ENCODE assay signal across 13 cellular contexts in genomic region chr21:15206514-15206913, GRCh38.
DNase-seq lines count a peak whose midpoint lies in the region; ATAC-seq, FAIRE-seq and TF ChIP-seq lines count a peak whose summit lies in the region.
"Had no signal": no experiment of that assay in that cellular context is flagged by ENCODE, and none has a peak within 500 bp of the region (broad histone marks: within the 10 kb centered on the region; RNA-seq: fewer than 3 reads in every experiment).

No MANE protein-coding gene starts in this region.

- no peak for TF ChIP-seq POLR2A in GM12892 (IDR thresholded peaks at IDR 0.05; ENCODE audit: low read depth, low read length)

- H3K9me3 ChIP-seq in adipocyte (ENCODE audit: control insufficient read depth, low read length) = no peaks in the 10 kb centered on the region
- H3K9me3 ChIP-seq: body of pancreas had no signal

- H3K4me3 ChIP-seq in adipocyte (ENCODE audit: low read length) = no peak overlapping the region
- H3K4me3 ChIP-seq: body of pancreas had no signal

- H3K9ac ChIP-seq in adipocyte (ENCODE audit: low read length) = peak overlapping the region; percentile 40

- in situ Hi-C loops in ACHN (cut with HindIII; ENCODE audit: low pct_ligation_motif_present, low pct_unique_long_range_greater_than_20kb, low sequenced_read_pairs) = no loop called here

- FAIRE-seq in GM12892 (lab: Jason Lieb, UNC) = no peak

- no peaks in the 10 kb centered on the region for H3K36me3 ChIP-seq in adipocyte (ENCODE audit: control insufficient read depth, insufficient read depth, low read length, severe bottlenecking)

- ATAC-seq in GM21360 (IDR thresholded peaks at IDR 0.05; ENCODE audit: unreplicated experiment) = peak; percentile 93
- ATAC-seq in HG03066 (IDR thresholded peaks at IDR 0.05; ENCODE audit: low read depth, unreplicated experiment) = peak; percentile 81
- ATAC-seq: body of pancreas; stimulated activated naive CD8-positive, alpha-beta T cell treated with anti-CD3 and anti-CD28 coated beads, Interleukin-15, amount 100 ng/mL, for 72 hours had no signal

- peak; percentile 13 for DNase-seq in GM12892 (ENCODE audit: insufficient read length)
- no peak for DNase-seq in adipocyte (ENCODE audit: low read depth)
- no peak for DNase-seq in GF-D8 (lab: John Stamatoyannopoulos, UW)
- DNase-seq in AG20443 (ENCODE audit: low spot score) = no peak
- DNase-seq in ACHN = no peak
- DNase-seq in Kasumi-1 (lab: John Stamatoyannopoulos, UW) = no peak
- DNase-seq: body of pancreas; C1 segment of cervical spinal cord; NCI-H69; stimulated activated naive CD8-positive, alpha-beta T cell treated with anti-CD3 and anti-CD28 coated beads, Interleukin-15, amount 100 ng/mL, for 72 hours; T-helper 2 cell had no signal

- H3K4me1 ChIP-seq in adipocyte (ENCODE audit: control insufficient read depth, insufficient read depth, low read length) = peaks cover 29% of the 10 kb centered on the region

- H3K27me3 ChIP-seq in adipocyte (replicated peaks; ENCODE audit: control insufficient read depth, insufficient read depth, low read length) = no peaks in the 10 kb centered on the region
- H3K27me3 ChIP-seq: body of pancreas had no signal
